In genomic region chr1:94937820-94938219, GRCh38 we compare ENCODE assay signal across 32 cellular contexts.
"Had no signal": no experiment of that assay in that cellular context is flagged by ENCODE, and none has a peak within 500 bp of the region (broad histone marks: within the 10 kb centered on the region; RNA-seq: fewer than 3 reads in every experiment).

No MANE protein-coding gene starts in this region.

- H3K4me1 Mint-ChIP-seq: stimulated activated naive B cell treated with anti-CD40 and anti-IgM and Interleukin-4, amounts not matched to agents 10 μg/mL and 1 μg/mL and 100 μg/mL, for 72 hours had no signal

- FAIRE-seq: colon, endometrium, frontal cortex, keratinocyte had no signal

- H3K9me3 ChIP-seq: breast epithelium, right atrium auricular region, stomach, transverse colon, uterus had no signal

- H3K36me3 ChIP-seq: breast epithelium, neural progenitor cell, right atrium auricular region, transverse colon, uterus, WERI-Rb-1 had no signal

- H3K4me3 Mint-ChIP-seq: activated CD4-positive, alpha-beta memory T cell treated with anti-CD3 and anti-CD28 coated beads for 36 hours; activated CD4-positive, alpha-beta T cell treated with anti-CD3 and anti-CD28 coated beads, Interleukin-2, amount 10 ng/mL, durations not matched to agents 24 days and 14 days; activated naive CD4-positive, alpha-beta T cell treated with anti-CD3 and anti-CD28 coated beads, Interleukin-2, amount 10 ng/mL, durations not matched to agents 7 days and 5 days; activated naive CD8-positive, alpha-beta T cell treated with anti-CD3 and anti-CD28 coated beads, Interleukin-2, amount 10 ng/mL, durations not matched to agents 7 days and 5 days; activated T-helper 1 cell treated with anti-CD3 and anti-CD28 coated beads, Interleukin-12 subunit alpha, Interleukin-12 subunit beta, Interleukin-2, Interleukin-4 antibody, amounts not matched to agents 30 ng/mL and 10 ng/mL and 1 ng/mL, durations not matched to agents 14 hours and 24 hours and 36 hours; naive thymus-derived CD8-positive, alpha-beta T cell; stimulated activated naive B cell treated with anti-CD40 and anti-IgM and Interleukin-4, amounts not matched to agents 10 μg/mL and 1 μg/mL and 100 μg/mL, for 72 hours; T-helper 17 cell had no signal

- H3K4me3 ChIP-seq: breast epithelium, neural progenitor cell, right atrium auricular region, stomach, transverse colon, uterus had no signal

- H3K4me2 ChIP-seq: neural progenitor cell had no signal

- H3K36me3 Mint-ChIP-seq: activated CD4-positive, alpha-beta memory T cell treated with anti-CD3 and anti-CD28 coated beads for 36 hours; activated naive CD4-positive, alpha-beta T cell treated with anti-CD3 and anti-CD28 coated beads, Interleukin-2, amount 10 ng/mL, durations not matched to agents 7 days and 5 days; naive thymus-derived CD8-positive, alpha-beta T cell; stimulated activated naive B cell treated with anti-CD40 and anti-IgM and Interleukin-4, amounts not matched to agents 10 μg/mL and 1 μg/mL and 100 μg/mL, for 72 hours had no signal

- H3K9me3 Mint-ChIP-seq: activated CD4-positive, alpha-beta memory T cell treated with anti-CD3 and anti-CD28 coated beads for 36 hours; activated CD4-positive, alpha-beta T cell treated with anti-CD3 and anti-CD28 coated beads, Interleukin-2, amount 10 ng/mL, durations not matched to agents 24 days and 14 days; activated naive CD4-positive, alpha-beta T cell treated with anti-CD3 and anti-CD28 coated beads, Interleukin-2, amount 10 ng/mL, durations not matched to agents 7 days and 5 days; activated naive CD8-positive, alpha-beta T cell treated with anti-CD3 and anti-CD28 coated beads, Interleukin-2, amount 10 ng/mL, durations not matched to agents 7 days and 5 days; activated T-helper 1 cell treated with anti-CD3 and anti-CD28 coated beads, Interleukin-12 subunit alpha, Interleukin-12 subunit beta, Interleukin-2, Interleukin-4 antibody, amounts not matched to agents 30 ng/mL and 10 ng/mL and 1 ng/mL, durations not matched to agents 14 hours and 24 hours and 36 hours; naive thymus-derived CD8-positive, alpha-beta T cell; neural progenitor cell; stimulated activated naive B cell treated with anti-CD40 and anti-IgM and Interleukin-4, amounts not matched to agents 10 μg/mL and 1 μg/mL and 100 μg/mL, for 72 hours had no signal

- H3K9ac ChIP-seq: neural progenitor cell had no signal

- H3K27ac Mint-ChIP-seq: activated CD4-positive, alpha-beta memory T cell treated with anti-CD3 and anti-CD28 coated beads for 36 hours; activated CD4-positive, alpha-beta T cell treated with anti-CD3 and anti-CD28 coated beads, Interleukin-2, amount 10 ng/mL, durations not matched to agents 24 days and 14 days; activated naive CD4-positive, alpha-beta T cell treated with anti-CD3 and anti-CD28 coated beads, Interleukin-2, amount 10 ng/mL, durations not matched to agents 7 days and 5 days; activated naive CD8-positive, alpha-beta T cell treated with anti-CD3 and anti-CD28 coated beads, Interleukin-2, amount 10 ng/mL, durations not matched to agents 7 days and 5 days; activated T-helper 1 cell treated with anti-CD3 and anti-CD28 coated beads, Interleukin-12 subunit alpha, Interleukin-12 subunit beta, Interleukin-2, Interleukin-4 antibody, amounts not matched to agents 30 ng/mL and 10 ng/mL and 1 ng/mL, durations not matched to agents 14 hours and 24 hours and 36 hours; naive thymus-derived CD8-positive, alpha-beta T cell; neural progenitor cell; stimulated activated naive B cell treated with anti-CD40 and anti-IgM and Interleukin-4, amounts not matched to agents 10 μg/mL and 1 μg/mL and 100 μg/mL, for 72 hours; T-helper 17 cell had no signal

- H3K27me3 ChIP-seq: breast epithelium, neural progenitor cell, right atrium auricular region, stomach, transverse colon, uterus had no signal

- DNase-seq: activated CD4-positive, alpha-beta memory T cell treated with anti-CD3 and anti-CD28 coated beads for 36 hours; activated CD4-positive, alpha-beta T cell treated with anti-CD3 and anti-CD28 coated beads, Interleukin-2, amount 10 ng/mL, durations not matched to agents 24 days and 14 days; activated CD4-positive, CD25-positive, alpha-beta regulatory T cell treated with anti-CD3 and anti-CD28 coated beads, Interleukin-2, amount 50 U/mL, for 72 hours; activated CD8-positive, alpha-beta memory T cell treated with anti-CD3 and anti-CD28 coated beads, Interleukin-2, amount 50 U/mL, for 4 hours; activated gamma-delta T cell; activated naive CD4-positive, alpha-beta T cell treated with anti-CD3 and anti-CD28 coated beads, Interleukin-2, amount 10 ng/mL, durations not matched to agents 7 days and 5 days; activated naive CD8-positive, alpha-beta T cell treated with anti-CD3 and anti-CD28 coated beads, Interleukin-2, amount 10 ng/mL, durations not matched to agents 7 days and 5 days; activated T-cell treated with anti-CD3 and anti-CD28 coated beads, Interleukin-2, amount 50 U/mL, for 1 hour; amygdala; central memory CD4-positive, alpha-beta T cell; dermis blood vessel endothelial cell; effector CD4-positive, alpha-beta T cell; left colon; naive thymus-derived CD8-positive, alpha-beta T cell; occipital lobe; stimulated activated CD4-positive, alpha-beta T cell treated with anti-CD3 and anti-CD28 coated beads, Interleukin-15, amount 100 ng/mL, for 24 hours; stimulated activated CD4-positive, alpha-beta T cell treated with anti-CD3 and anti-CD28 coated beads, Interleukin-2, amount 100 ng/mL, for 24 hours; stimulated activated naive B cell treated with anti-CD40 and anti-IgM and Interleukin-4, amounts not matched to agents 10 μg/mL and 1 μg/mL and 100 μg/mL, for 72 hours; stomach; T-helper 17 cell; T1000; transverse colon; uterus; WERI-Rb-1 had no signal

- ATAC-seq: left colon; naive thymus-derived CD8-positive, alpha-beta T cell; stimulated activated naive B cell treated with anti-CD40 and anti-IgM and Interleukin-4, amounts not matched to agents 10 μg/mL and 1 μg/mL and 100 μg/mL, for 72 hours; T-helper 17 cell had no signal

- H3K27me3 Mint-ChIP-seq: stimulated activated naive B cell treated with anti-CD40 and anti-IgM and Interleukin-4, amounts not matched to agents 10 μg/mL and 1 μg/mL and 100 μg/mL, for 72 hours had no signal

- H2AFZ ChIP-seq: neural progenitor cell had no signal

- H3K4me1 ChIP-seq: breast epithelium had no signal

- H3K27ac ChIP-seq: neural progenitor cell, right atrium auricular region, transverse colon, uterus, WERI-Rb-1 had no signal
